In the genomic region with DNA sequence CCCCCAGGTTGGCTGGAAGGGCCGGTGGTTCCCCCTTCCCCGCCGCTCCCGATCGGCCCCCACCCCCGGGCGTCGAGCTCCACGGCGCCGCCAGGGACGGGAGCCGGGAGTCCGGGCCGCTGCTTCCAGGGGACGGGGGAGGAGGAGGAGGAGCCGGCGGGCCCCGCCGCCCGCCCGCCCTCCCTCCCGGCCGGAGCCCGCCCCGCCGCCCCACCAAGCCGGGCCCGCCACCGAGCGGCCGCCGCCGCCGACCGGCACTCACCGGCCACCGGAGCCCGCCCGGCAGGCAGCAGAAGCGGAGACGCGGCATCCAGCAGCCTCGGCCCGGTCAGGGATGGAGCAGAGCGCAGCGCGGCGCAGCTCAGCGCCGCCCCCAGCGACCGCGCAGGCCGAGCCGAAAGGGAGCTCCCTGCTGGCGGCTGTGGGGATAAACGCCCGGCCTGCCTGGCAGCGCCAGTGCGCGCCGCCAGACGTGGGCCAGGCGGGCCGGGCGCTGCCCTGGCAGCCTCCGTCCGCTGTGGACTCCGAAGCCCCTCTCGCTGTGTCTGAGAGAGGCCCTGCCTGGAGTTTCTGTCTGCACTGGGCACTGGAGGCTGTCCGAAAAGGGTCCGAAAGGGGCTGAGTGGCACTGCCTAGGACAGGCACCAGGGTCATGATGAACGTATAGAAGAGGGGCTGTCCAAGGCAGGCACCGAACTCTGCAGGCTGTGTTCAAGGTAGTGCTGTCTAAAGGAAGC, we compare ENCODE assay signal across 8 cellular contexts. TPM values are rescaled to one million over a fixed set of nuclear protein-coding genes. Genes with fewer than 3 reads are reported as not detected.
A peak's percentile ranks its signal among the peaks of the same experiment; 100 is the strongest.
DNase-seq lines count a peak whose midpoint lies in the region; ATAC-seq, FAIRE-seq and TF ChIP-seq lines count a peak whose summit lies in the region.

A gene with protein sequence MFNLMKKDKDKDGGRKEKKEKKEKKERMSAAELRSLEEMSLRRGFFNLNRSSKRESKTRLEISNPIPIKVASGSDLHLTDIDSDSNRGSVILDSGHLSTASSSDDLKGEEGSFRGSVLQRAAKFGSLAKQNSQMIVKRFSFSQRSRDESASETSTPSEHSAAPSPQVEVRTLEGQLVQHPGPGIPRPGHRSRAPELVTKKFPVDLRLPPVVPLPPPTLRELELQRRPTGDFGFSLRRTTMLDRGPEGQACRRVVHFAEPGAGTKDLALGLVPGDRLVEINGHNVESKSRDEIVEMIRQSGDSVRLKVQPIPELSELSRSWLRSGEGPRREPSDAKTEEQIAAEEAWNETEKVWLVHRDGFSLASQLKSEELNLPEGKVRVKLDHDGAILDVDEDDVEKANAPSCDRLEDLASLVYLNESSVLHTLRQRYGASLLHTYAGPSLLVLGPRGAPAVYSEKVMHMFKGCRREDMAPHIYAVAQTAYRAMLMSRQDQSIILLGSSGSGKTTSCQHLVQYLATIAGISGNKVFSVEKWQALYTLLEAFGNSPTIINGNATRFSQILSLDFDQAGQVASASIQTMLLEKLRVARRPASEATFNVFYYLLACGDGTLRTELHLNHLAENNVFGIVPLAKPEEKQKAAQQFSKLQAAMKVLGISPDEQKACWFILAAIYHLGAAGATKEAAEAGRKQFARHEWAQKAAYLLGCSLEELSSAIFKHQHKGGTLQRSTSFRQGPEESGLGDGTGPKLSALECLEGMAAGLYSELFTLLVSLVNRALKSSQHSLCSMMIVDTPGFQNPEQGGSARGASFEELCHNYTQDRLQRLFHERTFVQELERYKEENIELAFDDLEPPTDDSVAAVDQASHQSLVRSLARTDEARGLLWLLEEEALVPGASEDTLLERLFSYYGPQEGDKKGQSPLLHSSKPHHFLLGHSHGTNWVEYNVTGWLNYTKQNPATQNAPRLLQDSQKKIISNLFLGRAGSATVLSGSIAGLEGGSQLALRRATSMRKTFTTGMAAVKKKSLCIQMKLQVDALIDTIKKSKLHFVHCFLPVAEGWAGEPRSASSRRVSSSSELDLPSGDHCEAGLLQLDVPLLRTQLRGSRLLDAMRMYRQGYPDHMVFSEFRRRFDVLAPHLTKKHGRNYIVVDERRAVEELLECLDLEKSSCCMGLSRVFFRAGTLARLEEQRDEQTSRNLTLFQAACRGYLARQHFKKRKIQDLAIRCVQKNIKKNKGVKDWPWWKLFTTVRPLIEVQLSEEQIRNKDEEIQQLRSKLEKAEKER (N-terminal part only) (minus strand): TSS at position 348 of the 737 bp plus-strand sequence. CDS start 13,458 bp downstream, outside the sequence.

- H4K20me1 ChIP-seq in MM.1S (ENCODE audit: insufficient read depth, low read length) = no peaks in the 10 kb centered on the region

- peaks cover 22% of the 10 kb centered on the region for H3F3A ChIP-seq in MM.1S (ENCODE audit: insufficient read depth, low read length)

- H3K36me3 ChIP-seq in MM.1S (replicated peaks; ENCODE audit: insufficient read depth, low read length) (no peaks in the 10 kb centered on the region), transverse colon (no peaks in the 10 kb centered on the region)

- no peak for TF ChIP-seq EP300 in transverse colon (IDR thresholded peaks at IDR 0.05; ENCODE audit: low read depth)

- no peaks in the 10 kb centered on the region for H3K9me2 ChIP-seq in MM.1S (replicated peaks; ENCODE audit: insufficient read depth, low read length)

- H3K27ac ChIP-seq in MM.1S (ENCODE audit: low read length) (no peak within 1 kb of the TSS), transverse colon (peak within 1 kb of the TSS; percentile 89 to 94 (median 92))

- peaks cover 30% of the 10 kb centered on the region for H3K4me1 Mint-ChIP-seq in activated naive CD8-positive, alpha-beta T cell treated with anti-CD3 and anti-CD28 coated beads, Interleukin-2, amount 50 U/mL, for 24 hours

- ATAC-seq in activated naive CD8-positive, alpha-beta T cell treated with anti-CD3 and anti-CD28 coated beads, Interleukin-2, amount 50 U/mL, for 24 hours = peak; percentile 96

- no peaks in the 10 kb centered on the region for H3K36me3 Mint-ChIP-seq in activated naive CD8-positive, alpha-beta T cell treated with anti-CD3 and anti-CD28 coated beads, Interleukin-2, amount 50 U/mL, for 24 hours (ENCODE audit: low read depth)

- H2AFZ ChIP-seq in MM.1S (ENCODE audit: low read length) = peak within 1 kb of the TSS; percentile 98

- no peaks in the 10 kb centered on the region for H3K9me3 Mint-ChIP-seq in activated naive CD8-positive, alpha-beta T cell treated with anti-CD3 and anti-CD28 coated beads, Interleukin-2, amount 50 U/mL, for 24 hours

- no peak for FAIRE-seq in H54 (lab: Jason Lieb, UNC)

- H3K4me2 ChIP-seq in MM.1S (ENCODE audit: low read depth, low read length) = peak within 1 kb of the TSS; percentile 93

- TF ChIP-seq CTCF in MM.1S (IDR thresholded peaks at IDR 0.05; ENCODE audit: low read length) (peak; percentile 78), transverse colon (IDR thresholded peaks at IDR 0.05) (peak; percentile 78 to 95 (median 84))

- in situ Hi-C loops in transverse colon (cut with MboI; ENCODE audit: low pct_ligation_motif_present in 1 of 4, low pct_unique_long_range_greater_than_20kb in 1 of 4, low sequenced_read_pairs in 3 of 4) = no loop called here

- H3K4me1 ChIP-seq in MM.1S (ENCODE audit: low read length) (peaks cover 39% of the 10 kb centered on the region), transverse colon (peaks cover 32 to 59% (median 50%) of the 10 kb centered on the region in 4 donors)

- H3K4me3 Mint-ChIP-seq in activated naive CD8-positive, alpha-beta T cell treated with anti-CD3 and anti-CD28 coated beads, Interleukin-2, amount 50 U/mL, for 24 hours = peak within 1 kb of the TSS; percentile 32

- intact Hi-C loops in cardiac septum (cut with DNase I) (loop anchor here (1.0 kb wide), 1 partner anchor 31 kb away; no protein-coding TSS in a partner anchor), transverse colon (cut with DNase I; ENCODE audit: low total_unique reads) (no loop called here)

- no peak within 1 kb of the TSS for H3K27ac Mint-ChIP-seq in activated naive CD8-positive, alpha-beta T cell treated with anti-CD3 and anti-CD28 coated beads, Interleukin-2, amount 50 U/mL, for 24 hours

- 0% methylated on average over 16 of the region's 75 CpGs; no CpG with 5 or more reads in 1 of the 2 donors for WGBS in transverse colon (ENCODE audit: low coverage in 1 of 2), 2 donors

- no peaks in the 10 kb centered on the region for H3K27me3 Mint-ChIP-seq in activated naive CD8-positive, alpha-beta T cell treated with anti-CD3 and anti-CD28 coated beads, Interleukin-2, amount 50 U/mL, for 24 hours

- H3K9ac ChIP-seq in MM.1S (ENCODE audit: low read length) = peak within 1 kb of the TSS; percentile 51; the same call in 1 of the 2 replicates

- DNase-seq in ELF-1 (ENCODE audit: low read depth, low spot score) (peak; percentile 82), H54 (ENCODE audit: insufficient read length, low spot score) (peak; percentile 97), MM.1S (peak; percentile 76), T follicular helper cell (ENCODE audit: low read depth) (peak; percentile 66), cardiac septum (ENCODE audit: low spot score) (peak; percentile 93), pons (ENCODE audit: low spot score) (peak; percentile 63), transverse colon (peak; percentile 87)
- DNase-seq in activated naive CD8-positive, alpha-beta T cell treated with anti-CD3 and anti-CD28 coated beads, Interleukin-2, amount 50 U/mL, for 24 hours = peak; percentile 84

- H3K27me3 ChIP-seq in MM.1S (replicated peaks; ENCODE audit: insufficient read depth, low read length) (no peaks in the 10 kb centered on the region), transverse colon (no peaks in the 10 kb centered on the region)

- H3K4me3 ChIP-seq in MM.1S (ENCODE audit: low read length) = peak within 1 kb of the TSS; percentile 68
- peak within 1 kb of the TSS; percentile 54 to 67 (median 58) for H3K4me3 ChIP-seq in transverse colon

- no peaks in the 10 kb centered on the region for H3K9me3 ChIP-seq in MM.1S (replicated peaks; ENCODE audit: insufficient read depth, low read length)
- no peaks in the 10 kb centered on the region for H3K9me3 ChIP-seq in transverse colon

- peaks cover 14% of the 10 kb centered on the region for H3K79me2 ChIP-seq in MM.1S (ENCODE audit: low read length)

- TF ChIP-seq POLR2A in H54 (IDR thresholded peaks at IDR 0.05; ENCODE audit: low read depth, low read length) (peak; percentile 42; the same call in 1 of the 2 replicates), transverse colon (IDR thresholded peaks at IDR 0.05) (peak; percentile 27)

RNA-seq across cellular contexts. Expression of the gene that starts here (rescaled TPM):
- total RNA-seq in cardiac septum (317 TPM), transverse colon (100 to 1,000 TPM; 112 to 191 (median 136) TPM)
